In the genomic region with DNA sequence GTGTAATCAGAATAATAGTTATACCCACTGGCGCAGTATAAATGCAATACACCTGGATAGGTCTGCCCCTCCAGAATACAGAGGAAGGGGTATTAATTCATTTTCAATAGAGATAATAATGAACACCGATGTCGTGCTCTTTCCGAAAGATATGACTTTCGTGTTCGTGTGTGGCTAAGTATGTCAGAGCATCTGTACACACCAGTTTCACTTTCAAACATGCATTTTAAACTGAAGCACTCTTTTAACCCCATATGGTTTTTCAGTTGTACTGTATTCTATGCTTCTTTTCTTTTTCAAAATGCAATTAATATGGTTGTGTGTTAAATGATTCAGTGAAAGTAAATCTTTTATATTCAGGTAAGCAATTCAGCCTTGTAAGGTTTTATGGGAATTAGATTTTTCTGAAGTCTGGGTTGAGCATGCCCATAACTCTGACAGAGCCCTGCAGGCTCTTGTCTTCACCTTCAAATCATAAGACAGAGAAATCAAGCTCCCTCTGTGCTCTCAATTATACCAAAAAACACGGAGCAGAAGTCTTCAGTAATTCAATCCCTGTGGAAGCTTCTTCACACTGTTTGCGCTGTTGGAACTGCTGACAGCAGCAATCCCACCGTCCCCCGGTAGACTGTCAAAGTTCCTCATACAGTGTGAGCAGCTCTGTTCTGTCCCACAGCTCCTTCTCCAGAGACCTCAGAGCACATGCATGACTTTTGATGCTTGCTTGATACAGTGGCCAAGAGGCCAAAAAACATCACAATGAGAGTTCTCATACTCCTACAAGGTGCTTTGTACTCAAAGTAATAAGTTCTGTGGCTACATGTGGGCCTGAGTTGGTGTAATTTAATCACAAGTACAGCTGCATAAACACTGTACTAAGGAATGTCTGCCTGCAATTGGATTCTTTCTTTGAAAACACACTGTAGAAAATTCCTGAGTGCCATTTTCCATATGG, we compare ENCODE assay signal across 9 cellular contexts.
DNase-seq lines count a peak whose midpoint lies in the region; ATAC-seq and TF ChIP-seq lines count a peak whose summit lies in the region.
"Had no signal": no experiment of that assay in that cellular context is flagged by ENCODE, and none has a peak within 500 bp of the region (broad histone marks: within the 10 kb centered on the region; RNA-seq: fewer than 3 reads in every experiment).

No MANE protein-coding gene starts in this region.

- H3K9me3 Mint-ChIP-seq in activated B cell treated with CpG ODN at 0.5 μM for 24 hours: no peaks in the 10 kb centered on the region

- H3K27me3 ChIP-seq in AG04450 (ENCODE audit: control insufficient read depth, insufficient read depth, low read length) (no peaks in the 10 kb centered on the region), right atrium auricular region (no peaks in the 10 kb centered on the region), suprapubic skin (no peaks in the 10 kb centered on the region)

- H3K36me3 Mint-ChIP-seq in activated B cell treated with CpG ODN at 0.5 μM for 24 hours (ENCODE audit: low read depth): no peaks in the 10 kb centered on the region

- DNase-seq in AG04450 (ENCODE audit: low read depth, low spot score): peak; percentile 64
- DNase-seq in activated B cell treated with CpG ODN at 0.5 μM for 24 hours: no peak
- DNase-seq in right atrium auricular region (ENCODE audit: low spot score): no peak
- DNase-seq in suprapubic skin (ENCODE audit: low spot score in 2 of 2): no peak
- DNase-seq in HPDE6-E6E7 (ENCODE audit: extremely low spot score): no peak
- DNase-seq in COR-L47 (lab: John Stamatoyannopoulos, UW): no peak

- H3K4me3 Mint-ChIP-seq in activated B cell treated with CpG ODN at 0.5 μM for 24 hours: peak overlapping the region; percentile 69

- H3K27me3 Mint-ChIP-seq in activated B cell treated with CpG ODN at 0.5 μM for 24 hours: no peaks in the 10 kb centered on the region

- no peak for TF ChIP-seq POLR2A in suprapubic skin (IDR thresholded peaks at IDR 0.05)

- no peaks in the 10 kb centered on the region for H3K36me3 ChIP-seq in right atrium auricular region
- no peaks in the 10 kb centered on the region for H3K36me3 ChIP-seq in suprapubic skin

- H3K4me1 ChIP-seq in right atrium auricular region (peaks cover 0 to 39% of the 10 kb centered on the region in 2 donors), suprapubic skin (peaks cover 13% of the 10 kb centered on the region)

- TF ChIP-seq EP300 in suprapubic skin (IDR thresholded peaks at IDR 0.05): no peak

- peaks cover 21% of the 10 kb centered on the region for H3K4me1 Mint-ChIP-seq in activated B cell treated with CpG ODN at 0.5 μM for 24 hours

- H3K27ac ChIP-seq in AG04450 (ENCODE audit: low read depth, low read length): peak overlapping the region; percentile 82
- peak overlapping the region; percentile 37 to 49 for H3K27ac ChIP-seq in right atrium auricular region
- no peak overlapping the region for H3K27ac ChIP-seq in suprapubic skin
- H3K27ac ChIP-seq: epithelial cell of prostate had no signal

- peak; percentile 94 for ATAC-seq in GM18868 (IDR thresholded peaks at IDR 0.05; ENCODE audit: unreplicated experiment)
- ATAC-seq in HG03045 (IDR thresholded peaks at IDR 0.05; ENCODE audit: unreplicated experiment): peak; percentile 92
- peak; percentile 54 for ATAC-seq in activated B cell treated with CpG ODN at 0.5 μM for 24 hours (ENCODE audit: low read depth)

- TF ChIP-seq CTCF in AG04450 (IDR thresholded peaks at IDR 0.05; ENCODE audit: low read depth, low read length): 0 out of 2 replicates have a peak, but pooled peaks have one; percentile 25
- TF ChIP-seq CTCF in activated B cell treated with CpG ODN at 0.5 μM for 24 hours (IDR thresholded peaks at IDR 0.05): no peak
- TF ChIP-seq CTCF in right atrium auricular region (IDR thresholded peaks at IDR 0.05): no peak
- TF ChIP-seq CTCF in suprapubic skin (IDR thresholded peaks at IDR 0.05): no peak

- no peaks in the 10 kb centered on the region for H3K9me3 ChIP-seq in AG04450 (ENCODE audit: control insufficient read depth, insufficient read depth, low read length)
- H3K9me3 ChIP-seq in right atrium auricular region: no peaks in the 10 kb centered on the region
- H3K9me3 ChIP-seq in suprapubic skin: no peaks in the 10 kb centered on the region

- intact Hi-C loops in activated B cell treated with CpG ODN at 0.5 μM for 24 hours (cut with micrococcal nuclease): no loop called here

- CTCF ChIA-PET in AG04450 (lab: Charles Lee): no interaction called here
- CTCF ChIA-PET in activated B cell treated with CpG ODN at 0.5 μM for 24 hours (lab: Charles Lee): no interaction called here

- WGBS in suprapubic skin: 28% methylated on average over 10 of the region's 10 CpGs

- H3K4me3 ChIP-seq in AG04450 (ENCODE audit: low read depth, low read length): peak overlapping the region; percentile 34
- peak overlapping the region; percentile 29 to 42 for H3K4me3 ChIP-seq in right atrium auricular region
- peak overlapping the region; percentile 41 for H3K4me3 ChIP-seq in suprapubic skin

- POLR2A ChIA-PET in AG04450 (lab: Yijun Ruan, JAX): interaction anchor here (0.7 to 1.5 kb wide), 2 partner anchors 114 to 299 kb away, joined by 3 to 4 read pairs; no protein-coding TSS in a partner anchor
- POLR2A ChIA-PET in activated B cell treated with CpG ODN at 0.5 μM for 24 hours (lab: Charles Lee): no interaction called here

- no peak overlapping the region for H3K27ac Mint-ChIP-seq in activated B cell treated with CpG ODN at 0.5 μM for 24 hours
